1 cellular context compared by ENCODE assay signal in the genomic region with DNA sequence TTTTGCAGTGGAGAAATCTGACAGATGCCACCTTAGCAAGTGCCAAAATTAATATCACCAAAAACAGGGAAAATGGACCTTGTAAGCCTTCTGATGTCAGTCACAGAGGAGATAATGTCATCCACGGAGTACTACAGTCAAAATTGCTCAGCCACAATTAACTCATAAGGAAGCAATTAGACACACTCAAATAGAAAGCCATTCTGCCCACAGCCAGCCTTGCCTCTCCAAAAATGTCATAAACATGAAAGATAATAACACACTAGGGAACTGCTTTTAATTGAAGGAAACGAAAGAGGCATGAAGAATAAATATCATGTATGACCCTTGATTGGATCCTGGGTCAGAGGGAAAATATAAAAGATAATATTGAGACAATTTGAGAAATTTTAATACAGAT.
TF ChIP-seq lines count a peak whose summit lies in the region.

No MANE protein-coding gene starts in this region.

TF ChIP-seq in GM12878, 131 proteins besides CTCF, POLR2A, EP300 and RAD21 (continued from another document):
- TF ChIP-seq, protein P1, sequence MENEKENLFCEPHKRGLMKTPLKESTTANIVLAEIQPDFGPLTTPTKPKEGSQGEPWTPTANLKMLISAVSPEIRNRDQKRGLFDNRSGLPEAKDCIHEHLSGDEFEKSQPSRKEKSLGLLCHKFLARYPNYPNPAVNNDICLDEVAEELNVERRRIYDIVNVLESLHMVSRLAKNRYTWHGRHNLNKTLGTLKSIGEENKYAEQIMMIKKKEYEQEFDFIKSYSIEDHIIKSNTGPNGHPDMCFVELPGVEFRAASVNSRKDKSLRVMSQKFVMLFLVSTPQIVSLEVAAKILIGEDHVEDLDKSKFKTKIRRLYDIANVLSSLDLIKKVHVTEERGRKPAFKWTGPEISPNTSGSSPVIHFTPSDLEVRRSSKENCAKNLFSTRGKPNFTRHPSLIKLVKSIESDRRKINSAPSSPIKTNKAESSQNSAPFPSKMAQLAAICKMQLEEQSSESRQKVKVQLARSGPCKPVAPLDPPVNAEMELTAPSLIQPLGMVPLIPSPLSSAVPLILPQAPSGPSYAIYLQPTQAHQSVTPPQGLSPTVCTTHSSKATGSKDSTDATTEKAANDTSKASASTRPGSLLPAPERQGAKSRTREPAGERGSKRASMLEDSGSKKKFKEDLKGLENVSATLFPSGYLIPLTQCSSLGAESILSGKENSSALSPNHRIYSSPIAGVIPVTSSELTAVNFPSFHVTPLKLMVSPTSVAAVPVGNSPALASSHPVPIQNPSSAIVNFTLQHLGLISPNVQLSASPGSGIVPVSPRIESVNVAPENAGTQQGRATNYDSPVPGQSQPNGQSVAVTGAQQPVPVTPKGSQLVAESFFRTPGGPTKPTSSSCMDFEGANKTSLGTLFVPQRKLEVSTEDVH (IDR thresholded peaks at IDR 0.05; ENCODE audit: low read depth, partially characterized antibody), result no peak
- no peak for TF ChIP-seq SMAD1 (IDR thresholded peaks at IDR 0.05; ENCODE audit: low read depth, partially characterized antibody)
- no peak for TF ChIP-seq ZNF274 (IDR thresholded peaks at IDR 0.05; ENCODE audit: insufficient read depth, insufficient read length)
- no peak for TF ChIP-seq CHD2 (IDR thresholded peaks at IDR 0.05; ENCODE audit: borderline replicate concordance, low read depth, low read length)
- TF ChIP-seq, protein P2, sequence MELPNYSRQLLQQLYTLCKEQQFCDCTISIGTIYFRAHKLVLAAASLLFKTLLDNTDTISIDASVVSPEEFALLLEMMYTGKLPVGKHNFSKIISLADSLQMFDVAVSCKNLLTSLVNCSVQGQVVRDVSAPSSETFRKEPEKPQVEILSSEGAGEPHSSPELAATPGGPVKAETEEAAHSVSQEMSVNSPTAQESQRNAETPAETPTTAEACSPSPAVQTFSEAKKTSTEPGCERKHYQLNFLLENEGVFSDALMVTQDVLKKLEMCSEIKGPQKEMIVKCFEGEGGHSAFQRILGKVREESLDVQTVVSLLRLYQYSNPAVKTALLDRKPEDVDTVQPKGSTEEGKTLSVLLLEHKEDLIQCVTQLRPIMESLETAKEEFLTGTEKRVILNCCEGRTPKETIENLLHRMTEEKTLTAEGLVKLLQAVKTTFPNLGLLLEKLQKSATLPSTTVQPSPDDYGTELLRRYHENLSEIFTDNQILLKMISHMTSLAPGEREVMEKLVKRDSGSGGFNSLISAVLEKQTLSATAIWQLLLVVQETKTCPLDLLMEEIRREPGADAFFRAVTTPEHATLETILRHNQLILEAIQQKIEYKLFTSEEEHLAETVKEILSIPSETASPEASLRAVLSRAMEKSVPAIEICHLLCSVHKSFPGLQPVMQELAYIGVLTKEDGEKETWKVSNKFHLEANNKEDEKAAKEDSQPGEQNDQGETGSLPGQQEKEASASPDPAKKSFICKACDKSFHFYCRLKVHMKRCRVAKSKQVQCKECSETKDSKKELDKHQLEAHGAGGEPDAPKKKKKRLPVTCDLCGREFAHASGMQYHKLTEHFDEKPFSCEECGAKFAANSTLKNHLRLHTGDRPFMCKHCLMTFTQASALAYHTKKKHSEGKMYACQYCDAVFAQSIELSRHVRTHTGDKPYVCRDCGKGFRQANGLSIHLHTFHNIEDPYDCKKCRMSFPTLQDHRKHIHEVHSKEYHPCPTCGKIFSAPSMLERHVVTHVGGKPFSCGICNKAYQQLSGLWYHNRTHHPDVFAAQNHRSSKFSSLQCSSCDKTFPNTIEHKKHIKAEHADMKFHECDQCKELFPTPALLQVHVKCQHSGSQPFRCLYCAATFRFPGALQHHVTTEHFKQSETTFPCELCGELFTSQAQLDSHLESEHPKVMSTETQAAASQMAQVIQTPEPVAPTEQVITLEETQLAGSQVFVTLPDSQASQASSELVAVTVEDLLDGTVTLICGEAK (IDR thresholded peaks at IDR 0.05; ENCODE audit: borderline replicate concordance), result no peak
- TF ChIP-seq, protein P3, sequence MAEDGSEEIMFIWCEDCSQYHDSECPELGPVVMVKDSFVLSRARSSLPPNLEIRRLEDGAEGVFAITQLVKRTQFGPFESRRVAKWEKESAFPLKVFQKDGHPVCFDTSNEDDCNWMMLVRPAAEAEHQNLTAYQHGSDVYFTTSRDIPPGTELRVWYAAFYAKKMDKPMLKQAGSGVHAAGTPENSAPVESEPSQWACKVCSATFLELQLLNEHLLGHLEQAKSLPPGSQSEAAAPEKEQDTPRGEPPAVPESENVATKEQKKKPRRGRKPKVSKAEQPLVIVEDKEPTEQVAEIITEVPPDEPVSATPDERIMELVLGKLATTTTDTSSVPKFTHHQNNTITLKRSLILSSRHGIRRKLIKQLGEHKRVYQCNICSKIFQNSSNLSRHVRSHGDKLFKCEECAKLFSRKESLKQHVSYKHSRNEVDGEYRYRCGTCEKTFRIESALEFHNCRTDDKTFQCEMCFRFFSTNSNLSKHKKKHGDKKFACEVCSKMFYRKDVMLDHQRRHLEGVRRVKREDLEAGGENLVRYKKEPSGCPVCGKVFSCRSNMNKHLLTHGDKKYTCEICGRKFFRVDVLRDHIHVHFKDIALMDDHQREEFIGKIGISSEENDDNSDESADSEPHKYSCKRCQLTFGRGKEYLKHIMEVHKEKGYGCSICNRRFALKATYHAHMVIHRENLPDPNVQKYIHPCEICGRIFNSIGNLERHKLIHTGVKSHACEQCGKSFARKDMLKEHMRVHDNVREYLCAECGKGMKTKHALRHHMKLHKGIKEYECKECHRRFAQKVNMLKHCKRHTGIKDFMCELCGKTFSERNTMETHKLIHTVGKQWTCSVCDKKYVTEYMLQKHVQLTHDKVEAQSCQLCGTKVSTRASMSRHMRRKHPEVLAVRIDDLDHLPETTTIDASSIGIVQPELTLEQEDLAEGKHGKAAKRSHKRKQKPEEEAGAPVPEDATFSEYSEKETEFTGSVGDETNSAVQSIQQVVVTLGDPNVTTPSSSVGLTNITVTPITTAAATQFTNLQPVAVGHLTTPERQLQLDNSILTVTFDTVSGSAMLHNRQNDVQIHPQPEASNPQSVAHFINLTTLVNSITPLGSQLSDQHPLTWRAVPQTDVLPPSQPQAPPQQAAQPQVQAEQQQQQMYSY (CRISPR knock-in tag; IDR thresholded peaks at IDR 0.05), result no peak
- TF ChIP-seq STAT1 (conservative IDR thresholded peaks at IDR 0.05), result no peak
- no peak for TF ChIP-seq CBX3 (IDR thresholded peaks at IDR 0.05; ENCODE audit: borderline replicate concordance, low read depth)
- TF ChIP-seq HDGF (IDR thresholded peaks at IDR 0.05), result no peak
- no peak for TF ChIP-seq NBN (IDR thresholded peaks at IDR 0.05)
- no peak for TF ChIP-seq SIN3A (IDR thresholded peaks at IDR 0.05; ENCODE audit: low read depth, low read length)
- no peak for TF ChIP-seq SPI1 (IDR thresholded peaks at IDR 0.05; ENCODE audit: borderline replicate concordance, insufficient read depth, low read depth, low read length)
- TF ChIP-seq, protein P4, sequence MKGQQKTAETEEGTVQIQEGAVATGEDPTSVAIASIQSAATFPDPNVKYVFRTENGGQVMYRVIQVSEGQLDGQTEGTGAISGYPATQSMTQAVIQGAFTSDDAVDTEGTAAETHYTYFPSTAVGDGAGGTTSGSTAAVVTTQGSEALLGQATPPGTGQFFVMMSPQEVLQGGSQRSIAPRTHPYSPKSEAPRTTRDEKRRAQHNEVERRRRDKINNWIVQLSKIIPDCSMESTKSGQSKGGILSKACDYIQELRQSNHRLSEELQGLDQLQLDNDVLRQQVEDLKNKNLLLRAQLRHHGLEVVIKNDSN (IDR thresholded peaks at IDR 0.05; ENCODE audit: borderline replicate concordance, extremely low read length, insufficient read depth, low read depth, low read length), result no peak
- TF ChIP-seq TARDBP (IDR thresholded peaks at IDR 0.05; ENCODE audit: borderline replicate concordance), result no peak
- TF ChIP-seq CHD1 (IDR thresholded peaks at IDR 0.05; ENCODE audit: low read depth, low read length), result no peak
TF ChIP-seq in GM12878: peak in this region for 9.
